In the genomic region with DNA sequence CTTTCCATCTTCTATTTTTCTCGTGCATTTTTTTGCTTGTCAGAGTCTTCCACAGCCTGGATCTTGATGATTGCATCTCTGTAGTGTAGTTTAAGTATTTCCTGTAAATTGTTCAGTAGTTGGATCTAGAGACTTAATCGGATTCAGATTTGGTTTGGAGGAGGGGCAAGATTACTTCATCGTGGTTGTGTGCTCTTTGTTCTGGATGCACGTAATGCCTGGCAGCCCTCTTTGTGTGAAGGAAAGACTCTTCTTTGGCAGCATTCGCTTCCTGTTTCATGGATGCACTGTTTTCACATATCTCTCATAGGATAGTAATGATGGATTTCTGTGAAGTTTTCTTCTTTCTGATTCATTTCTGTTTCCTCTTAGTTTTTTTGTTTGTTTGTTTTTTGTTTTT, we compare ENCODE assay signal across 24 cellular contexts. TPM values are rescaled to one million over a fixed set of nuclear protein-coding genes. Genes with fewer than 3 reads are reported as not detected.
DNase-seq lines count a peak whose midpoint lies in the region; ATAC-seq lines count a peak whose summit lies in the region.
"Had no signal": no experiment of that assay in that cellular context is flagged by ENCODE, and none has a peak within 500 bp of the region (broad histone marks: within the 10 kb centered on the region; RNA-seq: fewer than 3 reads in every experiment).

No MANE protein-coding gene starts in this region.

- H3K27ac ChIP-seq in SK-N-MC = peak overlapping the region; percentile 77; the same call in 1 of the 2 replicates
- no peak overlapping the region for H3K27ac ChIP-seq in aorta (ENCODE audit: low read depth in 1 of 2, low read length in 2 of 2)
- H3K27ac ChIP-seq: HL-60, stomach, tibial artery had no signal

- H3K4me3 Mint-ChIP-seq in activated CD4-positive, alpha-beta T cell treated with anti-CD3 and anti-CD28 coated beads, Interleukin-2, amount 10 ng/mL, durations not matched to agents 24 days and 14 days = no peak overlapping the region
- H3K4me3 Mint-ChIP-seq: activated CD4-positive, alpha-beta T cell treated with anti-CD3 and anti-CD28 coated beads, Interleukin-2, amount 10 ng/mL, durations not matched to agents 7 days and 5 days; brain; endodermal cell; memory B cell; T-helper 1 cell treated with Interleukin-12 subunit alpha and Interleukin-12 subunit beta and Interleukin-4 antibody, amounts not matched to agents 30 μg/mL and 1 μg/mL, for 36 hours had no signal

- H3K27ac Mint-ChIP-seq in activated CD4-positive, alpha-beta T cell treated with anti-CD3 and anti-CD28 coated beads, Interleukin-2, amount 10 ng/mL, durations not matched to agents 24 days and 14 days = peak overlapping the region; percentile 35
- H3K27ac Mint-ChIP-seq: activated CD4-positive, alpha-beta T cell treated with anti-CD3 and anti-CD28 coated beads, Interleukin-2, amount 10 ng/mL, durations not matched to agents 7 days and 5 days; brain; endodermal cell; memory B cell; T-helper 1 cell treated with Interleukin-12 subunit alpha and Interleukin-12 subunit beta and Interleukin-4 antibody, amounts not matched to agents 30 μg/mL and 1 μg/mL, for 36 hours had no signal

- no peaks in the 10 kb centered on the region for H3K27me3 Mint-ChIP-seq in activated CD4-positive, alpha-beta T cell treated with anti-CD3 and anti-CD28 coated beads, Interleukin-2, amount 10 ng/mL, durations not matched to agents 24 days and 14 days
- H3K27me3 Mint-ChIP-seq: activated CD4-positive, alpha-beta T cell treated with anti-CD3 and anti-CD28 coated beads, Interleukin-2, amount 10 ng/mL, durations not matched to agents 7 days and 5 days; brain had no signal

- no peaks in the 10 kb centered on the region for H3K36me3 ChIP-seq in SK-N-MC (ENCODE audit: insufficient read depth, low read length)
- H3K36me3 ChIP-seq in aorta (ENCODE audit: control insufficient read depth in 1 of 2, insufficient read depth in 2 of 2, low read length in 1 of 2) = no peaks in the 10 kb centered on the region

- no peak for ATAC-seq in aorta (ENCODE audit: low FRiP score)
- ATAC-seq: left cardiac atrium had no signal

- peaks cover 4% of the 10 kb centered on the region for H3K9me3 Mint-ChIP-seq in activated CD4-positive, alpha-beta T cell treated with anti-CD3 and anti-CD28 coated beads, Interleukin-2, amount 10 ng/mL, durations not matched to agents 24 days and 14 days

- no peak for DNase-seq in activated CD4-positive, alpha-beta T cell treated with anti-CD3 and anti-CD28 coated beads, Interleukin-2, amount 10 ng/mL, durations not matched to agents 24 days and 14 days
- DNase-seq in activated CD4-positive, alpha-beta T cell treated with anti-CD3 and anti-CD28 coated beads for 48 hours = no peak
- peak; percentile 47 for DNase-seq in SK-N-MC (ENCODE audit: low read depth, low spot score)
- peak; percentile 71 for DNase-seq in fibroblast of gingiva (ENCODE audit: low read depth)
- DNase-seq in pulmonary artery endothelial cell (ENCODE audit: low read depth, low spot score) = peak; percentile 22
- DNase-seq in SK-N-DZ (ENCODE audit: low spot score) = no peak
- DNase-seq in iPS-NIHi11 (ENCODE audit: low spot score) = no peak
- DNase-seq in aorta = no peak
- DNase-seq: 8988T; activated CD4-positive, alpha-beta T cell treated with anti-CD3 and anti-CD28 coated beads, Interleukin-2, amount 10 ng/mL, durations not matched to agents 7 days and 5 days; activated effector memory CD4-positive, alpha-beta T cell treated with anti-CD3 and anti-CD28 coated beads, Interleukin-2, amount 50 U/mL, for 16 hours; endodermal cell; HCEC 1CT; left cardiac atrium; NCI-H1092; NCI-H187; NCI-H526 treated with DMSO at 0.1 percent for 48 hours; nucleus accumbens; stomach; tibial artery had no signal

- H3K4me3 ChIP-seq in SK-N-MC = no peak overlapping the region
- no peak overlapping the region for H3K4me3 ChIP-seq in aorta (ENCODE audit: low read length in 2 of 2)
- H3K4me3 ChIP-seq: stomach, tibial artery had no signal

- H3K4me1 Mint-ChIP-seq in activated CD4-positive, alpha-beta T cell treated with anti-CD3 and anti-CD28 coated beads, Interleukin-2, amount 10 ng/mL, durations not matched to agents 24 days and 14 days = peaks cover 6% of the 10 kb centered on the region
- H3K4me1 Mint-ChIP-seq: brain had no signal

- WGBS in aorta, 2 donors = 80 to 86% methylated on average over 5 of the region's 5 CpGs

- H3K9ac ChIP-seq in SK-N-MC (ENCODE audit: insufficient read length) = no peak overlapping the region

- no peaks in the 10 kb centered on the region for H3K9me3 ChIP-seq in SK-N-MC (ENCODE audit: low read depth, low read length)
- no peaks in the 10 kb centered on the region for H3K9me3 ChIP-seq in aorta (ENCODE audit: control insufficient read depth, low read length)
- H3K9me3 ChIP-seq: stomach, tibial artery had no signal

- intact Hi-C loops in activated CD4-positive, alpha-beta T cell treated with anti-CD3 and anti-CD28 coated beads, Interleukin-2, amount 10 ng/mL, durations not matched to agents 24 days and 14 days (cut with micrococcal nuclease) = no loop called here
- intact Hi-C loops in aorta (cut with DNase I) = no loop called here

- no peaks in the 10 kb centered on the region for H3K27me3 ChIP-seq in aorta (ENCODE audit: control insufficient read depth in 1 of 2, insufficient read depth in 2 of 2, low read length in 1 of 2)
- H3K27me3 ChIP-seq: stomach, tibial artery had no signal

- H3K36me3 Mint-ChIP-seq in activated CD4-positive, alpha-beta T cell treated with anti-CD3 and anti-CD28 coated beads, Interleukin-2, amount 10 ng/mL, durations not matched to agents 24 days and 14 days (ENCODE audit: low read depth) = peaks cover 2% of the 10 kb centered on the region

- H3K4me1 ChIP-seq in aorta (ENCODE audit: control insufficient read depth in 1 of 2, insufficient read depth in 2 of 2, low read length in 2 of 2) = no peaks in the 10 kb centered on the region
- H3K4me1 ChIP-seq: tibial artery had no signal

RNA-seq across cellular contexts. Expression of gene SEMA4A, which starts 14.2 kb away (rescaled TPM):
- 12.1 and 12.7 TPM in 2 replicates for total RNA-seq in activated CD4-positive, alpha-beta T cell treated with anti-CD3 and anti-CD28 coated beads, Interleukin-2, amount 10 ng/mL, durations not matched to agents 24 days and 14 days
- total RNA-seq in pulmonary artery endothelial cell (0.42 and 0.59 TPM in 2 replicates), aorta (10 to 100 TPM in 1 of 2 donors, 1 to 10 TPM in 1; 8.9 to 20.0 TPM)
- polyA plus RNA-seq in SK-N-DZ (2014; cell fraction: cytosol; rRNA removed) = 1.8 and 2.0 TPM in 2 replicates
- polyA plus RNA-seq in SK-N-DZ (2014; cell fraction: nucleus; rRNA removed) = 4.1 and 5.1 TPM in 2 replicates
- polyA plus RNA-seq in aorta = 1 to 10 TPM; 3.0 to 4.7 TPM

RNA-seq across cellular contexts. Expression of gene SLC25A44, which starts 26.4 kb away (rescaled TPM):
- total RNA-seq in activated CD4-positive, alpha-beta T cell treated with anti-CD3 and anti-CD28 coated beads, Interleukin-2, amount 10 ng/mL, durations not matched to agents 24 days and 14 days = 61.0 and 67.9 TPM in 2 replicates
- total RNA-seq in pulmonary artery endothelial cell = 12.8 and 15.0 TPM in 2 replicates
- polyA plus RNA-seq in SK-N-DZ (2014; cell fraction: cytosol; rRNA removed) = 16.7 and 16.9 TPM in 2 replicates
- 9.0 and 15.9 TPM in 2 replicates for polyA plus RNA-seq in SK-N-DZ (2014; cell fraction: nucleus; rRNA removed)
- total RNA-seq in aorta = 10 to 100 TPM; 15.7 to 18.6 TPM
- 10 to 100 TPM in 1 of 2 donors, 1 to 10 TPM in 1; 8.6 to 10.2 TPM for polyA plus RNA-seq in aorta

RNA-seq across cellular contexts. Expression of gene PMF1, which starts 45.3 kb away (rescaled TPM):
- total RNA-seq in activated CD4-positive, alpha-beta T cell treated with anti-CD3 and anti-CD28 coated beads, Interleukin-2, amount 10 ng/mL, durations not matched to agents 24 days and 14 days = 107 and 113 TPM in 2 replicates
- total RNA-seq in pulmonary artery endothelial cell = 48.9 and 54.3 TPM in 2 replicates
- polyA plus RNA-seq in SK-N-DZ (2014; cell fraction: cytosol; rRNA removed) = 180 and 248 TPM in 2 replicates
- 96.3 and 121 TPM in 2 replicates for polyA plus RNA-seq in SK-N-DZ (2014; cell fraction: nucleus; rRNA removed)
- 10 to 100 TPM; 31.4 to 38.5 TPM for total RNA-seq in aorta
- 10 to 100 TPM; 29.6 to 65.0 TPM for polyA plus RNA-seq in aorta

RNA-seq across cellular contexts. Expression of gene LMNA, which starts 53.0 kb away (rescaled TPM):
- 105 and 110 TPM in 2 replicates for total RNA-seq in activated CD4-positive, alpha-beta T cell treated with anti-CD3 and anti-CD28 coated beads, Interleukin-2, amount 10 ng/mL, durations not matched to agents 24 days and 14 days
- total RNA-seq in pulmonary artery endothelial cell (942 and 1,011 TPM in 2 replicates), aorta (1,000 to 10,000 TPM in 1 of 2 donors, 100 to 1,000 TPM in 1; 497 to 1,067 TPM)
- 18.7 and 26.6 TPM in 2 replicates for polyA plus RNA-seq in SK-N-DZ (2014; cell fraction: cytosol; rRNA removed)
- 41.9 and 45.0 TPM in 2 replicates for polyA plus RNA-seq in SK-N-DZ (2014; cell fraction: nucleus; rRNA removed)
- polyA plus RNA-seq in aorta = 100 to 1,000 TPM in 1 of 2 donors, 10 to 100 TPM in 1; 94.3 to 378 TPM

Comparison
In these comparisons a context has a peak if more than half of its experiments do, and no peak if none do; other contexts are left out.
1. DNase-seq: peak in SK-N-MC (single experiment), fibroblast of gingiva (single experiment) and pulmonary artery endothelial cell (single experiment); none in activated CD4-positive, alpha-beta T cell treated with anti-CD3 and anti-CD28 coated beads, Interleukin-2, amount 10 ng/mL, durations not matched to agents 24 days and 14 days (single experiment), activated CD4-positive, alpha-beta T cell treated with anti-CD3 and anti-CD28 coated beads for 48 hours (single experiment), SK-N-DZ (single experiment), iPS-NIHi11 (single experiment) and aorta (0 of 2).